ENCODE assay signal across 1 cellular context in genomic region chr4:169068423-169068822, GRCh38.
TF ChIP-seq lines count a peak whose summit lies in the region.

No MANE protein-coding gene starts in this region.

TF ChIP-seq in HepG2, 621 proteins besides CTCF, POLR2A, EP300 and RAD21 (continued from another document and continues in another):
- TF ChIP-seq ERF (CRISPR knock-in tag; IDR thresholded peaks at IDR 0.05), result peak; percentile 59; the same call in 1 of the 2 replicates
- no peak for TF ChIP-seq HCFC1 (IDR thresholded peaks at IDR 0.05; ENCODE audit: low read depth, low read length)
- TF ChIP-seq CEBPB (IDR thresholded peaks at IDR 0.05; ENCODE audit: borderline replicate concordance, low read depth, low read length), result peak; percentile 66; the same call in 1 of the 2 replicates
- no peak for TF ChIP-seq ZNF576 (CRISPR knock-in tag; IDR thresholded peaks at IDR 0.05)
- peak; percentile 79 for TF ChIP-seq RXRA (CRISPR knock-in tag; IDR thresholded peaks at IDR 0.05)
- TF ChIP-seq ZNF761 (CRISPR knock-in tag; conservative IDR thresholded peaks at IDR 0.05), result no peak
- no peak for TF ChIP-seq ZBTB43 (CRISPR knock-in tag; conservative IDR thresholded peaks at IDR 0.05)
- TF ChIP-seq SRSF1 (optimal IDR thresholded peaks at IDR 0.05; ENCODE audit: low read depth, low read length), result no peak
- TF ChIP-seq ZNF230 (CRISPR knock-in tag; IDR thresholded peaks at IDR 0.05), result no peak
- TF ChIP-seq FOXC1 (CRISPR knock-in tag; IDR thresholded peaks at IDR 0.05; ENCODE audit: borderline replicate concordance), result no peak
- 0 out of 2 replicates have a peak, but pooled peaks have one; percentile 38 for TF ChIP-seq ELF3 (CRISPR knock-in tag; IDR thresholded peaks at IDR 0.05)
- TF ChIP-seq HNRNPL (IDR thresholded peaks at IDR 0.05; ENCODE audit: low read depth, low read length), result peak; percentile 88
- TF ChIP-seq ZNF564 (CRISPR knock-in tag; IDR thresholded peaks at IDR 0.05), result no peak
- 0 out of 2 replicates have a peak, but pooled peaks have one; percentile 44 for TF ChIP-seq IKZF5 (CRISPR knock-in tag; IDR thresholded peaks at IDR 0.05)
- TF ChIP-seq KDM1A (CRISPR knock-in tag; IDR thresholded peaks at IDR 0.05), result no peak
- TF ChIP-seq SMARCC2 (IDR thresholded peaks at IDR 0.05), result no peak
- peak; percentile 27; the same call in 1 of the 2 replicates for TF ChIP-seq SMC3 (IDR thresholded peaks at IDR 0.05; ENCODE audit: low read length)
- no peak for TF ChIP-seq ARHGAP35 (CRISPR knock-in tag; IDR thresholded peaks at IDR 0.05; ENCODE audit: borderline replicate concordance)
- no peak for TF ChIP-seq ATF6 (CRISPR knock-in tag; conservative IDR thresholded peaks at IDR 0.05)
- peak; percentile 33; the same call in 1 of the 2 replicates for TF ChIP-seq NFKBIZ (CRISPR knock-in tag; IDR thresholded peaks at IDR 0.05)
- peak; percentile 69; the same call in 1 of the 2 replicates for TF ChIP-seq ZNF331 (CRISPR knock-in tag; IDR thresholded peaks at IDR 0.05)
- TF ChIP-seq ZBTB33 (CRISPR knock-in tag; IDR thresholded peaks at IDR 0.05), result peak; percentile 54; the same call in 1 of the 2 replicates
- no peak for TF ChIP-seq SRY (CRISPR knock-in tag; IDR thresholded peaks at IDR 0.05)
- TF ChIP-seq BRF2 (CRISPR knock-in tag; IDR thresholded peaks at IDR 0.05), result no peak
- TF ChIP-seq ZNF691 (CRISPR knock-in tag; IDR thresholded peaks at IDR 0.05; ENCODE audit: borderline replicate concordance, low read depth), result peak; percentile 39; the same call in 1 of the 2 replicates
- TF ChIP-seq ZNF329 (CRISPR knock-in tag; IDR thresholded peaks at IDR 0.05; ENCODE audit: low read depth), result no peak
- no peak for TF ChIP-seq E2F1 (CRISPR knock-in tag; IDR thresholded peaks at IDR 0.05)
- TF ChIP-seq ZMAT5 (CRISPR knock-in tag; IDR thresholded peaks at IDR 0.05; ENCODE audit: borderline replicate concordance, low read depth), result no peak
- TF ChIP-seq ZNF615 (CRISPR knock-in tag; IDR thresholded peaks at IDR 0.05; ENCODE audit: borderline replicate concordance), result no peak
- TF ChIP-seq SP1 (IDR thresholded peaks at IDR 0.05), result no peak
- TF ChIP-seq SP1 (CRISPR knock-in tag; IDR thresholded peaks at IDR 0.05), result peak; percentile 24; the same call in 1 of the 2 replicates
- TF ChIP-seq CCDC6 (CRISPR knock-in tag; IDR thresholded peaks at IDR 0.05), result no peak
- peak; percentile 67 for TF ChIP-seq CBX5 (CRISPR knock-in tag; IDR thresholded peaks at IDR 0.05; ENCODE audit: borderline replicate concordance)
- no peak for TF ChIP-seq NAIF1 (CRISPR knock-in tag; IDR thresholded peaks at IDR 0.05; ENCODE audit: borderline replicate concordance)
- no peak for TF ChIP-seq CREB3 (CRISPR knock-in tag; IDR thresholded peaks at IDR 0.05)
- TF ChIP-seq XBP1 (CRISPR knock-in tag; IDR thresholded peaks at IDR 0.05), result no peak
- no peak for TF ChIP-seq CC2D1A (CRISPR knock-in tag; IDR thresholded peaks at IDR 0.05)
- no peak for TF ChIP-seq TCF12 (IDR thresholded peaks at IDR 0.05)
- no peak for TF ChIP-seq TCF12 (CRISPR knock-in tag; IDR thresholded peaks at IDR 0.05)
- TF ChIP-seq SIX4 (CRISPR knock-in tag; IDR thresholded peaks at IDR 0.05), result 0 out of 2 replicates have a peak, but pooled peaks have one; percentile 9
- TF ChIP-seq STAG1 (CRISPR knock-in tag; IDR thresholded peaks at IDR 0.05), result peak; percentile 62
- TF ChIP-seq BCL6 (CRISPR knock-in tag; IDR thresholded peaks at IDR 0.05), result 0 out of 2 replicates have a peak, but pooled peaks have one; percentile 7
- no peak for TF ChIP-seq ZNF616 (CRISPR knock-in tag; IDR thresholded peaks at IDR 0.05; ENCODE audit: low read depth)
- TF ChIP-seq GATAD1 (CRISPR knock-in tag; IDR thresholded peaks at IDR 0.05), result no peak
- TF ChIP-seq ZNF432 (CRISPR knock-in tag; IDR thresholded peaks at IDR 0.05; ENCODE audit: borderline replicate concordance), result no peak
- peak; percentile 64; the same call in 1 of the 2 replicates for TF ChIP-seq ZNF292 (CRISPR knock-in tag; IDR thresholded peaks at IDR 0.05; ENCODE audit: borderline replicate concordance, low read depth)
- TF ChIP-seq SYNCRIP (IDR thresholded peaks at IDR 0.05; ENCODE audit: insufficient read depth, low read depth, low read length), result no peak
- TF ChIP-seq TRIM22 (IDR thresholded peaks at IDR 0.05), result no peak
- TF ChIP-seq MLXIP (CRISPR knock-in tag; IDR thresholded peaks at IDR 0.05; ENCODE audit: borderline replicate concordance), result no peak
- no peak for TF ChIP-seq CCAR2 (optimal IDR thresholded peaks at IDR 0.05; ENCODE audit: low read depth, low read length)
- no peak for TF ChIP-seq HNRNPUL1 (IDR thresholded peaks at IDR 0.05; ENCODE audit: low read depth, low read length)
- no peak for TF ChIP-seq ZNF552 (CRISPR knock-in tag; IDR thresholded peaks at IDR 0.05; ENCODE audit: borderline replicate concordance)
